Comparison of ENCODE assay signal across 7 cellular contexts in genomic region chr12:109458771-109459208, GRCh38. TPM values are rescaled to one million over a fixed set of nuclear protein-coding genes. Genes with fewer than 3 reads are reported as not detected.
DNase-seq lines count a peak whose midpoint lies in the region; ATAC-seq and TF ChIP-seq lines count a peak whose summit lies in the region.

No MANE protein-coding gene starts in this region.

- peak overlapping the region; percentile 98 for H2AK9ac ChIP-seq in IMR-90 (replicated peaks; ENCODE audit: low read depth, low read length, poor library complexity)

- peaks cover 53 to 86% of the 10 kb centered on the region in 2 experiments for H3K79me1 ChIP-seq in IMR-90 (ENCODE audit: low read depth in 1 of 2, low read length in 2 of 2)

- peak overlapping the region; percentile 91 for H3K56ac ChIP-seq in IMR-90 (ENCODE audit: extremely low read depth, insufficient read depth, low read length)

- TF ChIP-seq CTCF in IMR-90 (conservative IDR thresholded peaks at IDR 0.05; ENCODE audit: low read depth, low read length) = no peak
- TF ChIP-seq CTCF in spleen (IDR thresholded peaks at IDR 0.05 in 8 of 11, conservative IDR thresholded peaks at IDR 0.05 in 3 of 11) = no peak

- H2BK120ac ChIP-seq in IMR-90 (ENCODE audit: low read depth, low read length) = peak overlapping the region; percentile 96

- in situ Hi-C loops in IMR-90 (cut with MboI; ENCODE audit: low sequenced_read_pairs) = no loop called here
- in situ Hi-C loops in G401 (cut with HindIII; ENCODE audit: low sequenced_read_pairs) = no loop called here

- H3K23ac ChIP-seq in IMR-90 (ENCODE audit: low read depth, low read length) = peak overlapping the region; percentile 97

- TSS peak; percentile 68 for BruUV-seq in IMR-90 (replicated peaks; lab: Mats Ljungman, UMichigan)

- peak overlapping the region; percentile 82 for H3K18ac ChIP-seq in IMR-90 (ENCODE audit: low read depth, low read length)

- H3K4me3 ChIP-seq in IMR-90 (ENCODE audit: insufficient read depth, low read depth, low read length) (no peak overlapping the region), iPS-18a (ENCODE audit: low read length) (peak overlapping the region; percentile 38), spleen (no peak overlapping the region)

- peak overlapping the region; percentile 55 to 85; a peak in 3 of 4 replicates for H4K8ac ChIP-seq in IMR-90 (ENCODE audit: low read depth in 2 of 2, low read length in 2 of 2)

- POLR2A ChIA-PET in IMR-90 (lab: Charles Lee; ENCODE audit: unreplicated experiment) = no interaction called here

- peak overlapping the region; percentile 75 for H4K5ac ChIP-seq in IMR-90 (ENCODE audit: low read depth, low read length)

- 62% methylated on average over 2 of the region's 6 CpGs; no CpG with 5 or more reads in 1 of the 2 experiments for WGBS in IMR-90 (ENCODE audit: extremely low coverage in 2 of 2, insufficient read length in 1 of 2), 2 experiments
- 69 to 80% (median 76%) methylated on average over 6 of the region's 6 CpGs for WGBS in spleen, 5 donors

- H3K4me1 ChIP-seq in IMR-90 (ENCODE audit: control insufficient read depth, insufficient read depth, low read length) = peaks cover 44% of the 10 kb centered on the region
- H3K4me1 ChIP-seq in iPS-18a (ENCODE audit: control insufficient read depth, low read depth, low read length) = peaks cover 67% of the 10 kb centered on the region
- H3K4me1 ChIP-seq in spleen = peaks cover 23 to 67% (median 49%) of the 10 kb centered on the region in 6 donors

- DNase-seq in IMR-90 (peak; percentile 74), amniotic epithelial cell (ENCODE audit: low read depth) (peak; percentile 63), spleen (no peak), G401 (ENCODE audit: low spot score) (no peak), head of caudate nucleus (no peak)

- peak overlapping the region; percentile 96 for H2AK5ac ChIP-seq in IMR-90 (ENCODE audit: low read depth, low read length)

- H3K27ac ChIP-seq in IMR-90 (ENCODE audit: insufficient read depth, low read length) = peak overlapping the region; percentile 99
- H3K27ac ChIP-seq in iPS-18a (ENCODE audit: low read length) = peak overlapping the region; percentile 91
- H3K27ac ChIP-seq in spleen = peak overlapping the region in 7 of 8 donors; percentile 56 to 87 (median 79)

- H3K27me3 ChIP-seq in IMR-90 (ENCODE audit: control insufficient read depth, insufficient read depth, low read length) = no peaks in the 10 kb centered on the region
- H3K27me3 ChIP-seq in iPS-18a (ENCODE audit: control insufficient read depth, insufficient read depth, low read length) = no peaks in the 10 kb centered on the region
- H3K27me3 ChIP-seq in spleen (replicated peaks in 1 of 7) = no peaks in the 10 kb centered on the region

- intact Hi-C loops in IMR-90 (cut with micrococcal nuclease) = no loop called here
- intact Hi-C loops in spleen (cut with DNase I; ENCODE audit: low total_unique reads) = no loop called here
- intact Hi-C loops in head of caudate nucleus (cut with DNase I) = no loop called here

- TF ChIP-seq POLR2A in IMR-90 (IDR thresholded peaks at IDR 0.05; ENCODE audit: low read depth, low read length) (peak; percentile 57; the same call in 1 of the 2 replicates), spleen (IDR thresholded peaks at IDR 0.05) (no peak)

- TF ChIP-seq RAD21 in IMR-90 (IDR thresholded peaks at IDR 0.05; ENCODE audit: low read length) = no peak

- H3K9me1 ChIP-seq in IMR-90 (ENCODE audit: insufficient read depth, low read length) = peaks cover 27% of the 10 kb centered on the region

- peak overlapping the region; percentile 78; the same call in 1 of the 3 replicates for H2BK15ac ChIP-seq in IMR-90 (ENCODE audit: low read depth, low read length)

- H3K14ac ChIP-seq in IMR-90 (replicated peaks; ENCODE audit: low read depth, low read length) = peak overlapping the region; percentile 95

- H3K9me3 ChIP-seq in IMR-90 (ENCODE audit: control insufficient read depth, insufficient read depth, low read length) = no peaks in the 10 kb centered on the region
- H3K9me3 ChIP-seq in iPS-18a (ENCODE audit: control insufficient read depth, low read depth, low read length) = no peaks in the 10 kb centered on the region
- no peaks in the 10 kb centered on the region for H3K9me3 ChIP-seq in spleen

- H3K4ac ChIP-seq in IMR-90 (ENCODE audit: low read depth, low read length) = peak overlapping the region; percentile 98

- ATAC-seq in IMR-90 (ENCODE audit: low read depth) (peak; percentile 1; the same call in 1 of the 2 replicates), HG02623 (IDR thresholded peaks at IDR 0.05; ENCODE audit: unreplicated experiment) (no peak)

- CTCF ChIA-PET in IMR-90 (lab: Yijun Ruan, JAX) = interaction anchor here (1.7 kb wide), 1 partner anchor 31 kb away, joined by 5 read pairs; no protein-coding TSS in a partner anchor

- H3K36me3 ChIP-seq in IMR-90 (ENCODE audit: control insufficient read depth, insufficient read depth, low read length) = peaks cover 43% of the 10 kb centered on the region
- H3K36me3 ChIP-seq in iPS-18a (ENCODE audit: control insufficient read depth, low read depth, low read length) = peaks cover 37% of the 10 kb centered on the region
- H3K36me3 ChIP-seq in spleen = peaks cover 5 to 78% (median 54%) of the 10 kb centered on the region in 6 donors

- peak overlapping the region; percentile 96 for H4K91ac ChIP-seq in IMR-90 (ENCODE audit: insufficient read depth, low read depth, low read length)

- dilution Hi-C loops in IMR-90 (cut with HindIII; ENCODE audit: low sequenced_read_pairs, unreplicated experiment) = no loop called here

- no peak overlapping the region for H2AFZ ChIP-seq in IMR-90 (replicated peaks; ENCODE audit: low read length, poor library complexity)

- peak overlapping the region; percentile 61 for H3K4me2 ChIP-seq in IMR-90 (ENCODE audit: low read depth, low read length)

- peaks cover 16% of the 10 kb centered on the region; the same call in 1 of the 2 replicates for H4K20me1 ChIP-seq in IMR-90 (ENCODE audit: insufficient read depth, low read length)

- peak overlapping the region; percentile 95 for H2BK5ac ChIP-seq in IMR-90 (ENCODE audit: low read depth, low read length, poor library complexity, severe bottlenecking)

- H2BK20ac ChIP-seq in IMR-90 (ENCODE audit: low read depth, low read length) = peak overlapping the region; percentile 92

- H3K9ac ChIP-seq in IMR-90 (ENCODE audit: low read depth, low read length) (peak overlapping the region; percentile 62), iPS-18a (ENCODE audit: low read length) (peak overlapping the region; percentile 64)

TF ChIP-seq in IMR-90, 13 proteins besides CTCF, POLR2A, EP300 and RAD21:
- TF ChIP-seq RFX5 (IDR thresholded peaks at IDR 0.05; ENCODE audit: low read depth, low read length) = no peak
- no peak for TF ChIP-seq NFE2L2 (IDR thresholded peaks at IDR 0.05; ENCODE audit: low read depth, low read length)
- TF ChIP-seq MXI1 (IDR thresholded peaks at IDR 0.05; ENCODE audit: borderline replicate concordance, low read depth, low read length) = peak; percentile 10; the same call in 1 of the 2 replicates
- TF ChIP-seq MAZ (IDR thresholded peaks at IDR 0.05; ENCODE audit: borderline replicate concordance, low read depth, low read length) = no peak
- no peak for TF ChIP-seq FOS (IDR thresholded peaks at IDR 0.05; ENCODE audit: low read depth, low read length)
- no peak for TF ChIP-seq USF2 (IDR thresholded peaks at IDR 0.05; ENCODE audit: low read depth, low read length)
TF ChIP-seq in IMR-90: peak in this region for 1.

RNA-seq across cellular contexts. Expression of gene KCTD10, which starts 18.3 kb away (rescaled TPM):
- total RNA-seq in IMR-90 (2012; rRNA removed) (72.1 and 77.2 TPM in 2 replicates), spleen (10 to 100 TPM; 43.4 to 72.5 (median 49.9) TPM)
- polyA plus RNA-seq in IMR-90 (2012; rRNA removed) (82.8 and 88.4 TPM in 2 replicates), spleen (10 to 100 TPM; 10.4 to 20.6 (median 11.7) TPM)
- polyA plus RNA-seq in IMR-90 (2012; cell fraction: cytosol; rRNA removed) = 59.8 and 83.6 TPM in 2 replicates
- polyA plus RNA-seq in IMR-90 (2012; cell fraction: nucleus; rRNA removed; ENCODE audit: low replicate concordance) = 122 and 137 TPM in 2 replicates
- 46.4 and 59.2 TPM in 2 replicates for total RNA-seq in G401 (2014; rRNA removed; shearing (Covaris generic))

RNA-seq across cellular contexts. Expression of gene UBE3B, which starts 18.6 kb away (rescaled TPM):
- total RNA-seq in IMR-90 (2012; rRNA removed) = 18.8 and 19.4 TPM in 2 replicates
- 24.3 and 24.9 TPM in 2 replicates for polyA plus RNA-seq in IMR-90 (2012; rRNA removed)
- polyA plus RNA-seq in IMR-90 (2012; cell fraction: cytosol; rRNA removed) = 17.0 and 19.0 TPM in 2 replicates
- polyA plus RNA-seq in IMR-90 (2012; cell fraction: nucleus; rRNA removed; ENCODE audit: low replicate concordance) = 49.8 and 61.5 TPM in 2 replicates
- 10 to 100 TPM; 33.1 to 63.1 (median 43.1) TPM for total RNA-seq in spleen
- polyA plus RNA-seq in spleen = 1 to 10 TPM; 5.7 to 9.2 (median 6.9) TPM
- total RNA-seq in G401 (2014; rRNA removed; shearing (Covaris generic)) = 20.3 and 37.8 TPM in 2 replicates

Comparison
In these comparisons a context has a peak if more than half of its experiments do, and no peak if none do; other contexts are left out.
1. DNase-seq: peak in IMR-90 (single experiment) and amniotic epithelial cell (single experiment); none in spleen (single experiment), G401 (single experiment) and head of caudate nucleus (0 of 42).
2. Peak in every context shown above with its lines, with median percentiles within 50 percentile points of each other: H3K27ac ChIP-seq.